ENCODE assay signal across 40 cellular contexts in genomic region chr15:27365441-27365840, GRCh38.
"Had no signal": no experiment of that assay in that cellular context is flagged by ENCODE, and none has a peak within 500 bp of the region (broad histone marks: within the 10 kb centered on the region; RNA-seq: fewer than 3 reads in every experiment).

No MANE protein-coding gene starts in this region.

- H3K27me3 Mint-ChIP-seq: activated CD4-positive, alpha-beta memory T cell treated with anti-CD3 and anti-CD28 coated beads, Interleukin-2, amount 10 ng/mL, durations not matched to agents 7 days and 5 days; activated CD4-positive, alpha-beta T cell treated with anti-CD3 and anti-CD28 coated beads for 36 hours; activated CD4-positive, alpha-beta T cell treated with anti-CD3 and anti-CD28 coated beads, Interleukin-2, amount 10 ng/mL, durations not matched to agents 7 days and 5 days; activated CD8-positive, alpha-beta memory T cell treated with anti-CD3 and anti-CD28 coated beads, Interleukin-2, amount 10 ng/mL, durations not matched to agents 7 days and 5 days; activated naive CD4-positive, alpha-beta T cell treated with anti-CD3 and anti-CD28 coated beads, Interleukin-2, amount 10 ng/mL, durations not matched to agents 7 days and 5 days; activated naive CD4-positive, alpha-beta T cell treated with anti-CD3 and anti-CD28 coated beads, Interleukin-2, amount 50 U/mL, for 24 hours; activated naive CD8-positive, alpha-beta T cell; activated naive CD8-positive, alpha-beta T cell treated with anti-CD3 and anti-CD28 coated beads, Interleukin-2, amount 10 ng/mL, durations not matched to agents 7 days and 5 days; activated naive CD8-positive, alpha-beta T cell treated with anti-CD3 and anti-CD28 coated beads, Interleukin-2, amount 50 U/mL, for 24 hours; activated T-cell treated with anti-CD3 and anti-CD28 coated beads, Interleukin-2, amount 50 U/mL, for 24 hours; central memory CD8-positive, alpha-beta T cell had no signal

- H3K27ac Mint-ChIP-seq: activated CD4-positive, alpha-beta memory T cell treated with anti-CD3 and anti-CD28 coated beads, Interleukin-2, amount 10 ng/mL, durations not matched to agents 7 days and 5 days; activated CD4-positive, alpha-beta T cell treated with anti-CD3 and anti-CD28 coated beads for 36 hours; activated CD4-positive, alpha-beta T cell treated with anti-CD3 and anti-CD28 coated beads, Interleukin-2, amount 10 ng/mL, durations not matched to agents 7 days and 5 days; activated CD8-positive, alpha-beta memory T cell treated with anti-CD3 and anti-CD28 coated beads, Interleukin-2, amount 10 ng/mL, durations not matched to agents 7 days and 5 days; activated CD8-positive, alpha-beta T cell treated with anti-CD3 and anti-CD28 coated beads, Interleukin-2, amount 10 ng/mL, durations not matched to agents 7 days and 5 days; activated naive CD4-positive, alpha-beta T cell treated with anti-CD3 and anti-CD28 coated beads, Interleukin-2, amount 10 ng/mL, durations not matched to agents 7 days and 5 days; activated naive CD4-positive, alpha-beta T cell treated with anti-CD3 and anti-CD28 coated beads, Interleukin-2, amount 50 U/mL, for 24 hours; activated naive CD8-positive, alpha-beta T cell; activated naive CD8-positive, alpha-beta T cell treated with anti-CD3 and anti-CD28 coated beads, Interleukin-2, amount 10 ng/mL, durations not matched to agents 7 days and 5 days; activated naive CD8-positive, alpha-beta T cell treated with anti-CD3 and anti-CD28 coated beads, Interleukin-2, amount 50 U/mL, for 24 hours; activated T-cell treated with anti-CD3 and anti-CD28 coated beads, Interleukin-2, amount 50 U/mL, for 24 hours; activated T-helper 2 cell treated with anti-CD3 and anti-CD28 coated beads, Interferon-gamma antibody, Interleukin-2, Interleukin-4, amounts not matched to agents 10 μg/mL and 5 μg/mL and 100 μg/mL, durations not matched to agents 14 hours and 24 hours and 36 hours; brain; T-helper 1 cell treated with Interleukin-12 subunit alpha and Interleukin-12 subunit beta and Interleukin-4 antibody, amounts not matched to agents 30 μg/mL and 1 μg/mL, for 36 hours; T-helper 2 cell treated with Interferon-gamma antibody and Interleukin-4, amounts not matched to agents 5 μg/mL and 100 μg/mL, for 36 hours; WTC11 had no signal

- H3K36me3 ChIP-seq: ascending aorta, cardiac muscle cell, WERI-Rb-1 had no signal

- H3K4me1 Mint-ChIP-seq: activated CD4-positive, alpha-beta memory T cell treated with anti-CD3 and anti-CD28 coated beads, Interleukin-2, amount 10 ng/mL, durations not matched to agents 7 days and 5 days; activated CD4-positive, alpha-beta T cell treated with anti-CD3 and anti-CD28 coated beads for 36 hours; activated CD4-positive, alpha-beta T cell treated with anti-CD3 and anti-CD28 coated beads, Interleukin-2, amount 10 ng/mL, durations not matched to agents 7 days and 5 days; activated CD8-positive, alpha-beta memory T cell treated with anti-CD3 and anti-CD28 coated beads, Interleukin-2, amount 10 ng/mL, durations not matched to agents 7 days and 5 days; activated naive CD4-positive, alpha-beta T cell treated with anti-CD3 and anti-CD28 coated beads, Interleukin-2, amount 10 ng/mL, durations not matched to agents 7 days and 5 days; activated naive CD4-positive, alpha-beta T cell treated with anti-CD3 and anti-CD28 coated beads, Interleukin-2, amount 50 U/mL, for 24 hours; activated naive CD8-positive, alpha-beta T cell treated with anti-CD3 and anti-CD28 coated beads, Interleukin-2, amount 10 ng/mL, durations not matched to agents 7 days and 5 days; activated naive CD8-positive, alpha-beta T cell treated with anti-CD3 and anti-CD28 coated beads, Interleukin-2, amount 50 U/mL, for 24 hours; central memory CD8-positive, alpha-beta T cell; WTC11 had no signal

- H3K9me3 ChIP-seq: ascending aorta had no signal

- ATAC-seq: activated CD4-positive, alpha-beta T cell treated with anti-CD3 and anti-CD28 coated beads for 36 hours; activated CD4-positive, CD25-positive, alpha-beta regulatory T cell treated with anti-CD3 and anti-CD28 coated beads, Interleukin-2, amount 50 U/mL, for 24 hours; activated CD8-positive, alpha-beta memory T cell treated with anti-CD3 and anti-CD28 coated beads, Interleukin-2, amount 10 ng/mL, durations not matched to agents 7 days and 5 days; activated CD8-positive, alpha-beta T cell treated with anti-CD3 and anti-CD28 coated beads, Interleukin-2, amount 10 ng/mL, durations not matched to agents 7 days and 5 days; activated naive CD8-positive, alpha-beta T cell treated with anti-CD3 and anti-CD28 coated beads, Interleukin-2, amount 50 U/mL, for 24 hours; WTC11 had no signal

- H3K27ac ChIP-seq: ascending aorta, cardiac muscle cell, WERI-Rb-1 had no signal

- H3K9me3 Mint-ChIP-seq: activated naive CD4-positive, alpha-beta T cell treated with anti-CD3 and anti-CD28 coated beads, Interleukin-2, amount 50 U/mL, for 24 hours; activated T-cell treated with anti-CD3 and anti-CD28 coated beads, Interleukin-2, amount 50 U/mL, for 24 hours; brain had no signal

- H3K4me3 ChIP-seq: ascending aorta, cardiac muscle cell had no signal

- FAIRE-seq: bronchial epithelial cell, TTC549 had no signal

- H3K4me3 Mint-ChIP-seq: activated CD4-positive, alpha-beta memory T cell treated with anti-CD3 and anti-CD28 coated beads, Interleukin-2, amount 10 ng/mL, durations not matched to agents 7 days and 5 days; activated CD4-positive, alpha-beta T cell treated with anti-CD3 and anti-CD28 coated beads for 36 hours; activated CD4-positive, alpha-beta T cell treated with anti-CD3 and anti-CD28 coated beads, Interleukin-2, amount 10 ng/mL, durations not matched to agents 7 days and 5 days; activated CD8-positive, alpha-beta memory T cell treated with anti-CD3 and anti-CD28 coated beads, Interleukin-2, amount 10 ng/mL, durations not matched to agents 7 days and 5 days; activated CD8-positive, alpha-beta T cell treated with anti-CD3 and anti-CD28 coated beads, Interleukin-2, amount 10 ng/mL, durations not matched to agents 7 days and 5 days; activated naive CD4-positive, alpha-beta T cell treated with anti-CD3 and anti-CD28 coated beads, Interleukin-2, amount 10 ng/mL, durations not matched to agents 7 days and 5 days; activated naive CD4-positive, alpha-beta T cell treated with anti-CD3 and anti-CD28 coated beads, Interleukin-2, amount 50 U/mL, for 24 hours; activated naive CD8-positive, alpha-beta T cell; activated naive CD8-positive, alpha-beta T cell treated with anti-CD3 and anti-CD28 coated beads, Interleukin-2, amount 10 ng/mL, durations not matched to agents 7 days and 5 days; activated naive CD8-positive, alpha-beta T cell treated with anti-CD3 and anti-CD28 coated beads, Interleukin-2, amount 50 U/mL, for 24 hours; activated T-cell treated with anti-CD3 and anti-CD28 coated beads, Interleukin-2, amount 50 U/mL, for 24 hours; brain; central memory CD8-positive, alpha-beta T cell; T-helper 1 cell treated with Interleukin-12 subunit alpha and Interleukin-12 subunit beta and Interleukin-4 antibody, amounts not matched to agents 30 μg/mL and 1 μg/mL, for 36 hours; T-helper 2 cell treated with Interferon-gamma antibody and Interleukin-4, amounts not matched to agents 5 μg/mL and 100 μg/mL, for 36 hours; WTC11 had no signal

- DNase-seq: activated CD4-positive, alpha-beta memory T cell treated with anti-CD3 and anti-CD28 coated beads, Interleukin-2, amount 10 ng/mL, durations not matched to agents 7 days and 5 days; activated CD4-positive, alpha-beta T cell treated with anti-CD3 and anti-CD28 coated beads for 1 hour; activated CD4-positive, alpha-beta T cell treated with anti-CD3 and anti-CD28 coated beads for 36 hours; activated CD4-positive, alpha-beta T cell treated with anti-CD3 and anti-CD28 coated beads for 48 hours; activated CD4-positive, alpha-beta T cell treated with anti-CD3 and anti-CD28 coated beads, Interleukin-2, amount 10 ng/mL, durations not matched to agents 7 days and 5 days; activated CD4-positive, alpha-beta T cell treated with anti-CD3 and anti-CD28 coated beads, Interleukin-2, amount 50 U/mL, for 48 hours; activated CD4-positive, CD25-positive, alpha-beta regulatory T cell; activated CD8-positive, alpha-beta memory T cell treated with anti-CD3 and anti-CD28 coated beads for 24 hours; activated CD8-positive, alpha-beta memory T cell treated with anti-CD3 and anti-CD28 coated beads, Interleukin-2, amount 10 ng/mL, durations not matched to agents 7 days and 5 days; activated CD8-positive, alpha-beta memory T cell treated with anti-CD3 and anti-CD28 coated beads, Interleukin-2, amount 50 U/mL, for 48 hours; activated CD8-positive, alpha-beta T cell treated with anti-CD3 and anti-CD28 coated beads, Interleukin-2, amount 10 ng/mL, durations not matched to agents 7 days and 5 days; activated effector memory CD4-positive, alpha-beta T cell treated with Interleukin-2 at 50 U/mL for 16 hours; activated gamma-delta T cell; activated naive CD4-positive, alpha-beta T cell treated with anti-CD3 and anti-CD28 coated beads, Interleukin-2, amount 10 ng/mL, durations not matched to agents 7 days and 5 days; activated naive CD4-positive, alpha-beta T cell treated with Interleukin-2 at 50 U/mL for 16 hours; activated naive CD8-positive, alpha-beta T cell treated with anti-CD3 and anti-CD28 coated beads, Interleukin-2, amount 10 ng/mL, durations not matched to agents 7 days and 5 days; activated naive CD8-positive, alpha-beta T cell treated with anti-CD3 and anti-CD28 coated beads, Interleukin-2, amount 50 U/mL, for 24 hours; activated T-cell treated with anti-CD3 and anti-CD28 coated beads, Interleukin-2, amount 50 U/mL, for 24 hours; activated T-cell treated with anti-CD3 and anti-CD28 coated beads, Interleukin-2, amount 50 U/mL, for 48 hours; amygdala; anterior cingulate cortex; caudate nucleus; cerebellar nuclear complex; T-helper 1 cell; T-helper 2 cell; T-helper 9 cell; WERI-Rb-1 had no signal

- H3K27me3 ChIP-seq: ascending aorta, cardiac muscle cell had no signal

- H3K36me3 Mint-ChIP-seq: activated CD8-positive, alpha-beta memory T cell treated with anti-CD3 and anti-CD28 coated beads, Interleukin-2, amount 10 ng/mL, durations not matched to agents 7 days and 5 days; activated naive CD4-positive, alpha-beta T cell treated with anti-CD3 and anti-CD28 coated beads, Interleukin-2, amount 10 ng/mL, durations not matched to agents 7 days and 5 days; activated naive CD4-positive, alpha-beta T cell treated with anti-CD3 and anti-CD28 coated beads, Interleukin-2, amount 50 U/mL, for 24 hours; activated naive CD8-positive, alpha-beta T cell; activated naive CD8-positive, alpha-beta T cell treated with anti-CD3 and anti-CD28 coated beads, Interleukin-2, amount 10 ng/mL, durations not matched to agents 7 days and 5 days; brain; WTC11 had no signal

- H3K4me1 ChIP-seq: ascending aorta had no signal
